ENCODE assay signal across 2 cellular contexts in genomic region chr5:474826-475661, GRCh38.
TF ChIP-seq lines count a peak whose summit lies in the region.

No MANE protein-coding gene starts in this region.

TF ChIP-seq in H1, 55 proteins besides CTCF, POLR2A, EP300 and RAD21:
- TF ChIP-seq EZH2 (IDR thresholded peaks at IDR 0.05; ENCODE audit: low read depth, low read length, severe bottlenecking) (peak; percentile 59), SAP30 (IDR thresholded peaks at IDR 0.05; ENCODE audit: insufficient read depth, insufficient replicate concordance, low read length) (no peak), SIRT6 (IDR thresholded peaks at IDR 0.05; ENCODE audit: low read length) (no peak), TEAD4 (IDR thresholded peaks at IDR 0.05; ENCODE audit: low read depth, low read length) (no peak), FOSL1 (IDR thresholded peaks at IDR 0.05; ENCODE audit: insufficient read depth, low read depth, low read length) (no peak), KDM4A (IDR thresholded peaks at IDR 0.05; ENCODE audit: low read depth, low read length, severe bottlenecking) (peak; percentile 34), MAX (IDR thresholded peaks at IDR 0.05) (peak; percentile 34; the same call in 1 of the 2 replicates), SIX5 (IDR thresholded peaks at IDR 0.05; ENCODE audit: low read depth, low read length) (no peak), NRF1 (IDR thresholded peaks at IDR 0.05; ENCODE audit: low read depth, low read length) (no peak), ZNF274 (IDR thresholded peaks at IDR 0.05; ENCODE audit: borderline replicate concordance, extremely low read depth, low read length) (no peak), E2F6 (IDR thresholded peaks at IDR 0.05) (0 out of 2 replicates have a peak, but pooled peaks have one; percentile 11), JUND (IDR thresholded peaks at IDR 0.05; ENCODE audit: low read length) (no peak), TAF7 (optimal IDR thresholded peaks at IDR 0.05; ENCODE audit: borderline replicate concordance, low read depth, low read length) (no peak)
- TF ChIP-seq, protein P1, sequence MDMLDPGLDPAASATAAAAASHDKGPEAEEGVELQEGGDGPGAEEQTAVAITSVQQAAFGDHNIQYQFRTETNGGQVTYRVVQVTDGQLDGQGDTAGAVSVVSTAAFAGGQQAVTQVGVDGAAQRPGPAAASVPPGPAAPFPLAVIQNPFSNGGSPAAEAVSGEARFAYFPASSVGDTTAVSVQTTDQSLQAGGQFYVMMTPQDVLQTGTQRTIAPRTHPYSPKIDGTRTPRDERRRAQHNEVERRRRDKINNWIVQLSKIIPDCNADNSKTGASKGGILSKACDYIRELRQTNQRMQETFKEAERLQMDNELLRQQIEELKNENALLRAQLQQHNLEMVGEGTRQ (IDR thresholded peaks at IDR 0.05; ENCODE audit: low read length) = peak; percentile 66
TF ChIP-seq in H1: peak in this region for 5.

TF ChIP-seq in neural cell, 6 proteins besides CTCF, POLR2A, EP300 and RAD21:
- no peak for TF ChIP-seq REST (IDR thresholded peaks at IDR 0.05; ENCODE audit: borderline replicate concordance)
- no peak for TF ChIP-seq MXI1 (conservative IDR thresholded peaks at IDR 0.05; ENCODE audit: poor library complexity, severe bottlenecking)
- TF ChIP-seq SMC3 (conservative IDR thresholded peaks at IDR 0.05; ENCODE audit: poor library complexity) = no peak
- no peak for TF ChIP-seq EZH2 (IDR thresholded peaks at IDR 0.05; ENCODE audit: borderline replicate concordance, insufficient read depth, low read length, poor library complexity, severe bottlenecking)
- TF ChIP-seq POLR2AphosphoS5 (IDR thresholded peaks at IDR 0.05) = no peak
- TF ChIP-seq TAF1 (IDR thresholded peaks at IDR 0.05; ENCODE audit: low read depth) = no peak
TF ChIP-seq in neural cell: peak in this region for 0.
